19 cellular contexts compared by ENCODE assay signal in genomic region chr9:88952086-88952615, GRCh38. TPM values are rescaled to one million over a fixed set of nuclear protein-coding genes. Genes with fewer than 3 reads are reported as not detected.
DNase-seq lines count a peak whose midpoint lies in the region; ATAC-seq and TF ChIP-seq lines count a peak whose summit lies in the region.
"Had no signal": no experiment of that assay in that cellular context is flagged by ENCODE, and none has a peak within 500 bp of the region (broad histone marks: within the 10 kb centered on the region; RNA-seq: fewer than 3 reads in every experiment).

No MANE protein-coding gene starts in this region.

- no peak for TF ChIP-seq CTCF in vagina (IDR thresholded peaks at IDR 0.05)

- no peaks in the 10 kb centered on the region for H3K36me3 Mint-ChIP-seq in CD4-positive, alpha-beta memory T cell

- CTCF ChIA-PET in CD4-positive, alpha-beta memory T cell (lab: Charles Lee; ENCODE audit: partially characterized antibody), result no interaction called here

- no peaks in the 10 kb centered on the region for H3K36me3 ChIP-seq in vagina
- no peaks in the 10 kb centered on the region for H3K36me3 ChIP-seq in CD4-positive, alpha-beta memory T cell (ENCODE audit: insufficient read depth, low read length)

- no peak overlapping the region for H3K4me3 ChIP-seq in vagina
- no peak overlapping the region for H3K4me3 ChIP-seq in CD4-positive, alpha-beta memory T cell (ENCODE audit: low read length in 2 of 2)
- H3K4me3 ChIP-seq: GM23338 had no signal

- peak overlapping the region; percentile 12 for H3K27ac ChIP-seq in vagina
- no peak overlapping the region for H3K27ac ChIP-seq in CD4-positive, alpha-beta memory T cell (ENCODE audit: low read depth, low read length)

- POLR2A ChIA-PET in CD4-positive, alpha-beta memory T cell (lab: Charles Lee; ENCODE audit: partially characterized antibody), result no interaction called here

- DNase-seq in G401 (ENCODE audit: low spot score) (peak; percentile 5), RPMI7951 (ENCODE audit: low read depth) (peak; percentile 39), globus pallidus (ENCODE audit: low spot score) (peak; percentile 54), vagina (ENCODE audit: extremely low spot score in 2 of 2) (no peak), NCI-H1694 (lab: John Stamatoyannopoulos, UW) (no peak)
- no peak for DNase-seq in CD4-positive, alpha-beta memory T cell
- DNase-seq: AML-193, COR-L47, DMS 273 treated with DMSO at 0.1 percent for 48 hours, DND-41, HCEC 1CT, NCI-H187, NCI-H2227 treated with DMSO at 0.1 percent for 48 hours, NCI-H510A treated with DMSO at 0.1 percent for 48 hours, NCI-H774, SHP77, SK-N-SH had no signal

- H3K27ac Mint-ChIP-seq in CD4-positive, alpha-beta memory T cell, result no peak overlapping the region
- H3K27ac Mint-ChIP-seq: GM23338 had no signal

- H3K27me3 Mint-ChIP-seq in CD4-positive, alpha-beta memory T cell, result peaks cover 6 to 13% of the 10 kb centered on the region in 2 donors

- TF ChIP-seq POLR2A in vagina (IDR thresholded peaks at IDR 0.05), result no peak

- in situ Hi-C loops in G401 (cut with HindIII; ENCODE audit: low sequenced_read_pairs), result no loop called here

- peaks cover 47% of the 10 kb centered on the region for H3K4me1 ChIP-seq in vagina
- no peaks in the 10 kb centered on the region for H3K4me1 ChIP-seq in CD4-positive, alpha-beta memory T cell (ENCODE audit: insufficient read depth, low read length)

- no peaks in the 10 kb centered on the region for H3K9me3 Mint-ChIP-seq in CD4-positive, alpha-beta memory T cell
- H3K9me3 Mint-ChIP-seq: GM23338 had no signal

- no peaks in the 10 kb centered on the region for H3K27me3 ChIP-seq in vagina
- H3K27me3 ChIP-seq in CD4-positive, alpha-beta memory T cell (ENCODE audit: insufficient read depth, low read length), result no peaks in the 10 kb centered on the region

- no peaks in the 10 kb centered on the region for H3K9me3 ChIP-seq in vagina
- H3K9me3 ChIP-seq in CD4-positive, alpha-beta memory T cell (ENCODE audit: control insufficient read depth in 1 of 2, low read length in 2 of 2), result no peaks in the 10 kb centered on the region
- H3K9me3 ChIP-seq: SK-N-SH had no signal

- H3K4me3 Mint-ChIP-seq in CD4-positive, alpha-beta memory T cell, result no peak overlapping the region
- H3K4me3 Mint-ChIP-seq: GM23338 had no signal

- H3K4me1 Mint-ChIP-seq in CD4-positive, alpha-beta memory T cell, result peaks cover 0 to 5% (median under 1%) of the 10 kb centered on the region in 4 donors

- no peak for ATAC-seq in HG02642 (IDR thresholded peaks at IDR 0.05; ENCODE audit: poor library complexity, unreplicated experiment)
- ATAC-seq: GM23338 had no signal

- intact Hi-C loops in vagina (cut with DNase I), result no loop called here
- intact Hi-C loops in CD4-positive, alpha-beta memory T cell (cut with micrococcal nuclease), result no loop called here

RNA-seq across cellular contexts. Expression of gene S1PR3, which starts 39.1 kb away (rescaled TPM):
- not detected in 2 replicates for total RNA-seq in G401 (2014; rRNA removed; shearing (Covaris generic))
- total RNA-seq in RPMI7951 (2014; rRNA removed; shearing (Covaris generic)), result 12.6 and 16.8 TPM in 2 replicates
- total RNA-seq in vagina, result 39.3 TPM
- total RNA-seq in CD4-positive, alpha-beta memory T cell, result not detected
- not detected for polyA plus RNA-seq in CD4-positive, alpha-beta memory T cell

Comparison
In these comparisons a context has a peak if more than half of its experiments do, and no peak if none do; other contexts are left out.
1. DNase-seq: peak in G401 (single experiment), RPMI7951 (single experiment) and globus pallidus (single experiment); none in vagina (0 of 2), NCI-H1694 (single experiment) and CD4-positive, alpha-beta memory T cell (0 of 5).
2. RNA of gene S1PR3, which starts 39.1 kb away (total RNA-seq): 39.3 TPM in vagina (single experiment) and 12.6 to 16.8 TPM in RPMI7951; not detected in CD4-positive, alpha-beta memory T cell and not detected in G401; every median in the first group is over 10 times any median in the second.